ENCODE assay signal across 11 cellular contexts in genomic region chr18:58806826-58807714, GRCh38. TPM values are rescaled to one million over a fixed set of nuclear protein-coding genes. Genes with fewer than 3 reads are reported as not detected.
DNase-seq lines count a peak whose midpoint lies in the region; ATAC-seq, FAIRE-seq and TF ChIP-seq lines count a peak whose summit lies in the region.
"Had no signal": no experiment of that assay in that cellular context is flagged by ENCODE, and none has a peak within 500 bp of the region (broad histone marks: within the 10 kb centered on the region; RNA-seq: fewer than 3 reads in every experiment).

No MANE protein-coding gene starts in this region.

- DNase-seq in D721Med (ENCODE audit: insufficient read length, low spot score) (no peak), hippocampal formation (lab: John Stamatoyannopoulos, UW) (no peak), spleen (no peak), NOMO-1 (lab: John Stamatoyannopoulos, UW; ENCODE audit: unreplicated experiment in 2 of 2) (no peak), NCI-H510A (lab: John Stamatoyannopoulos, UW) (no peak)
- DNase-seq: activated CD4-positive, CD25-positive, alpha-beta regulatory T cell treated with anti-CD3 and anti-CD28 coated beads, Interleukin-2, amount 50 U/mL, for 72 hours had no signal

- peak; percentile 93 for FAIRE-seq in D721Med (lab: Jason Lieb, UNC)
- FAIRE-seq: G401.6 had no signal

- H3K36me3 ChIP-seq in HUES64 (ENCODE audit: insufficient read depth, low read length) (no peaks in the 10 kb centered on the region), spleen (no peaks in the 10 kb centered on the region)
- H3K36me3 ChIP-seq: tibial nerve had no signal

- H3K27me3 ChIP-seq in HUES64 (ENCODE audit: insufficient read depth, low read length) = no peaks in the 10 kb centered on the region
- H3K27me3 ChIP-seq in spleen (replicated peaks in 1 of 7) = no peaks in the 10 kb centered on the region
- H3K27me3 ChIP-seq: tibial nerve had no signal

- intact Hi-C loops in spleen (cut with DNase I; ENCODE audit: low total_unique reads) = no loop called here

- TF ChIP-seq POLR2A in spleen (IDR thresholded peaks at IDR 0.05) = no peak

- H3K9me3 ChIP-seq in HUES64 (ENCODE audit: insufficient read depth, low read depth, low read length) (no peaks in the 10 kb centered on the region), spleen (peaks cover 0 to 8% (median 0%) of the 10 kb centered on the region in 8 donors)
- H3K9me3 ChIP-seq: tibial nerve had no signal

- H3K27ac ChIP-seq in HUES64 (ENCODE audit: low read depth, low read length) (peak overlapping the region; percentile 43; the same call in 1 of the 2 replicates), spleen (peak overlapping the region in 4 of 8 donors; percentile 32 to 69 (median 48))

- H3K4me3 ChIP-seq in HUES64 (ENCODE audit: low read length) = no peak overlapping the region
- peak overlapping the region in 1 of 8 donors; percentile 16 for H3K4me3 ChIP-seq in spleen
- H3K4me3 ChIP-seq: tibial nerve had no signal

- 82% methylated on average over 20 of the region's 20 CpGs for WGBS in HUES64
- 86 to 90% (median 89%) methylated on average over 18 to 20 of the region's 20 CpGs for WGBS in spleen, 5 donors

- ATAC-seq in GM19372 (IDR thresholded peaks at IDR 0.05; ENCODE audit: low read depth, unreplicated experiment) (peak; percentile 85), HG02870 (IDR thresholded peaks at IDR 0.05; ENCODE audit: unreplicated experiment) (peak; percentile 97)

- H3K9ac ChIP-seq in HUES64 (ENCODE audit: low read depth, low read length) = no peak overlapping the region

- H3K4me1 ChIP-seq in HUES64 (ENCODE audit: insufficient read depth, low read length) = peaks cover 26% of the 10 kb centered on the region
- H3K4me1 ChIP-seq in spleen = no peaks in the 10 kb centered on the region

- TF ChIP-seq CTCF in D721Med (IDR thresholded peaks at IDR 0.05; ENCODE audit: insufficient read depth, missing control alignments) (no peak), spleen (IDR thresholded peaks at IDR 0.05 in 8 of 11, conservative IDR thresholded peaks at IDR 0.05 in 3 of 11) (no peak)

RNA-seq across cellular contexts. Expression of gene ZNF532, which starts 57.6 kb away (rescaled TPM):
- 106 TPM for polyA plus RNA-seq in HUES64 (2013, experiment 1 of 2)
- polyA plus RNA-seq in HUES64 (2013, experiment 2 of 2) = 100 TPM
- 10 to 100 TPM; 40.0 to 64.8 (median 47.2) TPM for total RNA-seq in spleen
- 10 to 100 TPM in 1 of 3 donors, 1 to 10 TPM in 2; 5.2 to 12.1 (median 9.8) TPM for polyA plus RNA-seq in spleen
